24 cellular contexts compared by ENCODE assay signal in genomic region chr10:48414160-48414559, GRCh38.
"Had no signal": no experiment of that assay in that cellular context is flagged by ENCODE, and none has a peak within 500 bp of the region (broad histone marks: within the 10 kb centered on the region; RNA-seq: fewer than 3 reads in every experiment).

No MANE protein-coding gene starts in this region.

- H3K36me3 ChIP-seq: breast epithelium, colonic mucosa had no signal

- ATAC-seq: activated CD4-positive, alpha-beta T cell treated with anti-CD3 and anti-CD28 coated beads for 36 hours; activated CD8-positive, alpha-beta memory T cell treated with anti-CD3 and anti-CD28 coated beads, Interleukin-2, amount 10 ng/mL, durations not matched to agents 7 days and 5 days; activated CD8-positive, alpha-beta T cell treated with anti-CD3 and anti-CD28 coated beads, Interleukin-2, amount 10 ng/mL, durations not matched to agents 7 days and 5 days had no signal

- H3K27me3 ChIP-seq: ascending aorta, breast epithelium, cardiac muscle cell, colonic mucosa, esophagus squamous epithelium had no signal

- H3K4me1 ChIP-seq: ascending aorta, breast epithelium, colonic mucosa had no signal

- H3K9me3 ChIP-seq: colonic mucosa had no signal

- DNase-seq: activated CD4-positive, alpha-beta memory T cell treated with anti-CD3 and anti-CD28 coated beads for 36 hours; activated CD4-positive, alpha-beta T cell treated with anti-CD3 and anti-CD28 coated beads for 36 hours; activated CD4-positive, alpha-beta T cell treated with anti-CD3 and anti-CD28 coated beads, Interleukin-2, amount 10 ng/mL, durations not matched to agents 24 days and 14 days; activated CD4-positive, CD25-positive, alpha-beta regulatory T cell; activated CD4-positive, CD25-positive, alpha-beta regulatory T cell treated with anti-CD3 and anti-CD28 coated beads, Interleukin-2, amount 50 U/mL, for 72 hours; activated CD8-positive, alpha-beta memory T cell treated with anti-CD3 and anti-CD28 coated beads, Interleukin-2, amount 10 ng/mL, durations not matched to agents 7 days and 5 days; activated CD8-positive, alpha-beta memory T cell treated with anti-CD3 and anti-CD28 coated beads, Interleukin-2, amount 50 U/mL, for 4 hours; activated CD8-positive, alpha-beta T cell treated with anti-CD3 and anti-CD28 coated beads, Interleukin-2, amount 10 ng/mL, durations not matched to agents 7 days and 5 days; activated effector memory CD4-positive, alpha-beta T cell treated with anti-CD3 and anti-CD28 coated beads, Interleukin-2, amount 50 U/mL, for 16 hours; activated naive CD4-positive, alpha-beta T cell treated with anti-CD3 and anti-CD28 coated beads, Interleukin-2, amount 10 ng/mL, durations not matched to agents 7 days and 5 days; activated naive CD8-positive, alpha-beta T cell treated with anti-CD3 and anti-CD28 coated beads, Interleukin-2, amount 10 ng/mL, durations not matched to agents 7 days and 5 days; activated T-cell treated with anti-CD3 and anti-CD28 coated beads, Interleukin-2, amount 50 U/mL, for 1 hour; activated T-cell treated with anti-CD3 and anti-CD28 coated beads, Interleukin-2, amount 50 U/mL, for 48 hours; central memory CD4-positive, alpha-beta T cell; cerebellar nuclear complex; colonic mucosa; effector CD8-positive, alpha-beta T cell; esophagus squamous epithelium; foreskin melanocyte; head of caudate nucleus; T-helper 2 cell had no signal

- H3K27ac ChIP-seq: ascending aorta, breast epithelium, cardiac muscle cell, colonic mucosa, esophagus squamous epithelium had no signal

- H3K4me3 ChIP-seq: ascending aorta, breast epithelium, cardiac muscle cell, colonic mucosa, esophagus squamous epithelium had no signal
